In genomic region chr2:169775765-169776482, GRCh38 we compare ENCODE assay signal across 10 cellular contexts. TPM values are rescaled to one million over a fixed set of nuclear protein-coding genes. Genes with fewer than 3 reads are reported as not detected.
DNase-seq lines count a peak whose midpoint lies in the region; TF ChIP-seq lines count a peak whose summit lies in the region.
"Had no signal": no experiment of that assay in that cellular context is flagged by ENCODE, and none has a peak within 500 bp of the region (broad histone marks: within the 10 kb centered on the region; RNA-seq: fewer than 3 reads in every experiment).

No MANE protein-coding gene starts in this region.

- H3K27ac ChIP-seq in esophagus muscularis mucosa (replicated peaks in 1 of 4) = peak overlapping the region; percentile 11 to 47 (median 36)
- H3K27ac ChIP-seq: 22Rv1, left ventricle myocardium inferior had no signal

- no peak for TF ChIP-seq EP300 in esophagus muscularis mucosa (IDR thresholded peaks at IDR 0.05)

- TF ChIP-seq CTCF in esophagus muscularis mucosa (IDR thresholded peaks at IDR 0.05) = no peak

- H3K36me3 ChIP-seq in esophagus muscularis mucosa = no peaks in the 10 kb centered on the region
- H3K36me3 ChIP-seq: left ventricle myocardium inferior had no signal

- H3K27me3 ChIP-seq in esophagus muscularis mucosa = no peaks in the 10 kb centered on the region

- H3K9me3 ChIP-seq in esophagus muscularis mucosa = no peaks in the 10 kb centered on the region
- H3K9me3 ChIP-seq: left ventricle myocardium inferior had no signal

- 29% methylated on average over 3 of the region's 3 CpGs for WGBS in esophagus muscularis mucosa

- intact Hi-C loops in esophagus muscularis mucosa (cut with DNase I) = no loop called here

- no peak for TF ChIP-seq POLR2A in esophagus muscularis mucosa (IDR thresholded peaks at IDR 0.05; ENCODE audit: low read depth)

- DNase-seq in DMS 273 (lab: John Stamatoyannopoulos, UW; ENCODE audit: unreplicated experiment) (peak; percentile 14), DMS 273 treated with DMSO at 0.1 percent for 48 hours (lab: John Stamatoyannopoulos, UW) (no peak), esophagus muscularis mucosa (ENCODE audit: extremely low spot score) (no peak), stromal cell of bone marrow (ENCODE audit: low read depth) (peak; percentile 37), DMS114 treated with DMSO at 0.1 percent for 48 hours (lab: John Stamatoyannopoulos, UW; ENCODE audit: unreplicated experiment) (no peak), T-helper 1 cell (no peak)
- DNase-seq: endodermal cell, GDM1, left ventricle myocardium inferior had no signal

- H3K4me1 ChIP-seq in esophagus muscularis mucosa = peaks cover 0 to 15% (median 10%) of the 10 kb centered on the region in 4 donors
- H3K4me1 ChIP-seq: left ventricle myocardium inferior had no signal

- no peak overlapping the region for H3K4me3 ChIP-seq in esophagus muscularis mucosa
- H3K4me3 ChIP-seq: left ventricle myocardium inferior had no signal

RNA-seq across cellular contexts. Expression of gene SSB, which starts 22.7 kb away (rescaled TPM):
- total RNA-seq in esophagus muscularis mucosa = 10 to 100 TPM; 57.1 to 73.0 (median 63.6) TPM

RNA-seq across cellular contexts. Expression of gene KLHL23, which starts 42.3 kb away (rescaled TPM):
- total RNA-seq in esophagus muscularis mucosa = 10 to 100 TPM; 36.9 to 66.9 (median 52.8) TPM

RNA-seq across cellular contexts. Expression of gene METTL5, which starts 48.8 kb away (rescaled TPM):
- 100 to 1,000 TPM in 1 of 4 donors, 10 to 100 TPM in 3; 66.2 to 104 (median 75.2) TPM for total RNA-seq in esophagus muscularis mucosa

RNA-seq across cellular contexts. Expression of gene UBR3, which starts 51.3 kb away (rescaled TPM):
- 10 to 100 TPM; 46.1 to 80.2 (median 58.8) TPM for total RNA-seq in esophagus muscularis mucosa

Comparison
In these comparisons a context has a peak if more than half of its experiments do, and no peak if none do; other contexts are left out.
1. DNase-seq: peak in DMS 273 (single experiment) and stromal cell of bone marrow (single experiment); none in DMS 273 treated with DMSO at 0.1 percent for 48 hours (single experiment), esophagus muscularis mucosa (single experiment), DMS114 treated with DMSO at 0.1 percent for 48 hours (single experiment) and T-helper 1 cell (0 of 5).